In the genomic region with DNA sequence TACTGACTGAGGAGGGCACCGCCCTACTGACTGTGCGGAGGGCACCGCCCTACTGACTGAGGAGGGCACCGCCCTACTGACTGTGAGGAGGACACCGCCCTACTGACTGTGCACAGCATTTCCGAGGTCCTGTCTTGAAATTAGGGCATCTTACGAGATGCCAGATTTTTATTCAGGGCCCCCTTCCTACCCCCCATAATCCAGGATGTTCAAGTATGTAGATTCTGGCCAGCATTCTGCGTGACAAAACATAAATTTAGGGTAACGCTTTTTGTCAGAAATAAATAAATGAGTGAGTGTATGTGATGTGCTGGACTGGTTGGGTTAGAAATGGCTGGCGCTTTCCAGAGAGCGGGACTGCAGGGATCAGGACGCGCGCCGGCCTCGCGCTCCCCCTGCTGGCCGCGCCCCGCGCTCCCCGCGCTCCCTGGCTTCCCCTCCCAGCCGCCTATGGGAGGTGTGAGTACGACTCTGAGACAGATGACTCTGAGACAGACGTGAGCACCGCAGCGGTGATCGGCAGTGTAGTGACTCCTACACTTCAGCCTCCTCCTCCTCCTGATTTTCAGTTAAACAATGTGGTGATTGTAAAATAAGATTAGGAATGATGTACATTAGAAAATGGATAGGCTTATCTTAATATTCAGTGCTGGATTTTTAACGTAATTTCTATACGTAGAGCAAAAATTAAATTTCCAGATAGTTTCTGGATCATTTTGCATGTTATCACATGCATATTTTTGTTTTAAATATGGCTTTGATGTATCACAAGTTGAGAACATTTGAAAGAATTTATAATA, we compare ENCODE assay signal across 1 cellular context.
TF ChIP-seq lines count a peak whose summit lies in the region.

No MANE protein-coding gene starts in this region.

TF ChIP-seq in A549, 52 proteins besides CTCF, POLR2A, EP300 and RAD21 (continued from another document):
- TF ChIP-seq, protein P1, sequence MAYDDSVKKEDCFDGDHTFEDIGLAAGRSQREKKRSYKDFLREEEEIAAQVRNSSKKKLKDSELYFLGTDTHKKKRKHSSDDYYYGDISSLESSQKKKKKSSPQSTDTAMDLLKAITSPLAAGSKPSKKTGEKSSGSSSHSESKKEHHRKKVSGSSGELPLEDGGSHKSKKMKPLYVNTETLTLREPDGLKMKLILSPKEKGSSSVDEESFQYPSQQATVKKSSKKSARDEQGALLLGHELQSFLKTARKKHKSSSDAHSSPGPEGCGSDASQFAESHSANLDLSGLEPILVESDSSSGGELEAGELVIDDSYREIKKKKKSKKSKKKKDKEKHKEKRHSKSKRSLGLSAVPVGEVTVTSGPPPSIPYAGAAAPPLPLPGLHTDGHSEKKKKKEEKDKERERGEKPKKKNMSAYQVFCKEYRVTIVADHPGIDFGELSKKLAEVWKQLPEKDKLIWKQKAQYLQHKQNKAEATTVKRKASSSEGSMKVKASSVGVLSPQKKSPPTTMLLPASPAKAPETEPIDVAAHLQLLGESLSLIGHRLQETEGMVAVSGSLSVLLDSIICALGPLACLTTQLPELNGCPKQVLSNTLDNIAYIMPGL (CRISPR knock-in tag; IDR thresholded peaks at IDR 0.05; ENCODE audit: borderline replicate concordance) = peak; percentile 64; the same call in 1 of the 2 replicates
- no peak for TF ChIP-seq POLR2AphosphoS2 (conservative IDR thresholded peaks at IDR 0.05; ENCODE audit: low read length)
TF ChIP-seq in A549: peak in this region for 5.
